1 cellular context compared by ENCODE assay signal in the genomic region with DNA sequence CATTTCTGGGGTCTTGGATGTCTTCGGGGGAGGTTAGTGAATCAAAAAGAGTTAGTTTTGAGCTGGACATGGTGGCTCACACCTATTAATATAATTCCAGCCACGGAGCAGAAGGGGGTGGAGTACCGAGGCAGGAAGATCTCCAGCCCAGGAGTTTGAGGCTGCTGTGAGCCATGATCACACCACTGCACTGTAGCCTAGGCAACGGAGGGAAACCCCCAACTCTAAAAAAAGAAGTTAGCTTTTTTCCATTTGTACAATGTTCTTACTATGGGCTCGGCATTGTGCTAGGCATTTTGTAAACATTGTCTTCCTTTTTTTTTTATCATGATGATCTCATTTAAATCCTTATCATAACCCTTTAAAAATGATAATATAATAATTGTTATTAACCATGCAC.
TF ChIP-seq lines count a peak whose summit lies in the region.

No MANE protein-coding gene starts in this region.

TF ChIP-seq in WTC11, 78 proteins besides CTCF, POLR2A, EP300 and RAD21 (continued from another document):
- TF ChIP-seq, protein P1, sequence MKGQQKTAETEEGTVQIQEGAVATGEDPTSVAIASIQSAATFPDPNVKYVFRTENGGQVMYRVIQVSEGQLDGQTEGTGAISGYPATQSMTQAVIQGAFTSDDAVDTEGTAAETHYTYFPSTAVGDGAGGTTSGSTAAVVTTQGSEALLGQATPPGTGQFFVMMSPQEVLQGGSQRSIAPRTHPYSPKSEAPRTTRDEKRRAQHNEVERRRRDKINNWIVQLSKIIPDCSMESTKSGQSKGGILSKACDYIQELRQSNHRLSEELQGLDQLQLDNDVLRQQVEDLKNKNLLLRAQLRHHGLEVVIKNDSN (CRISPR knock-in tag; IDR thresholded peaks at IDR 0.05) = no peak
- TF ChIP-seq FOXK1 (CRISPR knock-in tag; IDR thresholded peaks at IDR 0.05) = no peak
- no peak for TF ChIP-seq ZBTB21 (CRISPR knock-in tag; IDR thresholded peaks at IDR 0.05; ENCODE audit: borderline replicate concordance)
- TF ChIP-seq, protein P2, sequence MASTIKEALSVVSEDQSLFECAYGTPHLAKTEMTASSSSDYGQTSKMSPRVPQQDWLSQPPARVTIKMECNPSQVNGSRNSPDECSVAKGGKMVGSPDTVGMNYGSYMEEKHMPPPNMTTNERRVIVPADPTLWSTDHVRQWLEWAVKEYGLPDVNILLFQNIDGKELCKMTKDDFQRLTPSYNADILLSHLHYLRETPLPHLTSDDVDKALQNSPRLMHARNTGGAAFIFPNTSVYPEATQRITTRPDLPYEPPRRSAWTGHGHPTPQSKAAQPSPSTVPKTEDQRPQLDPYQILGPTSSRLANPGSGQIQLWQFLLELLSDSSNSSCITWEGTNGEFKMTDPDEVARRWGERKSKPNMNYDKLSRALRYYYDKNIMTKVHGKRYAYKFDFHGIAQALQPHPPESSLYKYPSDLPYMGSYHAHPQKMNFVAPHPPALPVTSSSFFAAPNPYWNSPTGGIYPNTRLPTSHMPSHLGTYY (CRISPR knock-in tag; IDR thresholded peaks at IDR 0.05) = no peak
- TF ChIP-seq, protein P3, sequence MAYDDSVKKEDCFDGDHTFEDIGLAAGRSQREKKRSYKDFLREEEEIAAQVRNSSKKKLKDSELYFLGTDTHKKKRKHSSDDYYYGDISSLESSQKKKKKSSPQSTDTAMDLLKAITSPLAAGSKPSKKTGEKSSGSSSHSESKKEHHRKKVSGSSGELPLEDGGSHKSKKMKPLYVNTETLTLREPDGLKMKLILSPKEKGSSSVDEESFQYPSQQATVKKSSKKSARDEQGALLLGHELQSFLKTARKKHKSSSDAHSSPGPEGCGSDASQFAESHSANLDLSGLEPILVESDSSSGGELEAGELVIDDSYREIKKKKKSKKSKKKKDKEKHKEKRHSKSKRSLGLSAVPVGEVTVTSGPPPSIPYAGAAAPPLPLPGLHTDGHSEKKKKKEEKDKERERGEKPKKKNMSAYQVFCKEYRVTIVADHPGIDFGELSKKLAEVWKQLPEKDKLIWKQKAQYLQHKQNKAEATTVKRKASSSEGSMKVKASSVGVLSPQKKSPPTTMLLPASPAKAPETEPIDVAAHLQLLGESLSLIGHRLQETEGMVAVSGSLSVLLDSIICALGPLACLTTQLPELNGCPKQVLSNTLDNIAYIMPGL (CRISPR knock-in tag; IDR thresholded peaks at IDR 0.05) = no peak
- TF ChIP-seq, protein P4, sequence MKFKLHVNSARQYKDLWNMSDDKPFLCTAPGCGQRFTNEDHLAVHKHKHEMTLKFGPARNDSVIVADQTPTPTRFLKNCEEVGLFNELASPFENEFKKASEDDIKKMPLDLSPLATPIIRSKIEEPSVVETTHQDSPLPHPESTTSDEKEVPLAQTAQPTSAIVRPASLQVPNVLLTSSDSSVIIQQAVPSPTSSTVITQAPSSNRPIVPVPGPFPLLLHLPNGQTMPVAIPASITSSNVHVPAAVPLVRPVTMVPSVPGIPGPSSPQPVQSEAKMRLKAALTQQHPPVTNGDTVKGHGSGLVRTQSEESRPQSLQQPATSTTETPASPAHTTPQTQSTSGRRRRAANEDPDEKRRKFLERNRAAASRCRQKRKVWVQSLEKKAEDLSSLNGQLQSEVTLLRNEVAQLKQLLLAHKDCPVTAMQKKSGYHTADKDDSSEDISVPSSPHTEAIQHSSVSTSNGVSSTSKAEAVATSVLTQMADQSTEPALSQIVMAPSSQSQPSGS (CRISPR knock-in tag; IDR thresholded peaks at IDR 0.05; ENCODE audit: borderline replicate concordance, low read depth) = no peak
- no peak for TF ChIP-seq SOX15 (CRISPR knock-in tag; IDR thresholded peaks at IDR 0.05)
- TF ChIP-seq ESRRA (CRISPR knock-in tag; IDR thresholded peaks at IDR 0.05; ENCODE audit: borderline replicate concordance) = no peak
